Comparison of ENCODE assay signal across 17 cellular contexts in genomic region chr16:13912891-13913290, GRCh38. TPM values are rescaled to one million over a fixed set of nuclear protein-coding genes. Genes with fewer than 3 reads are reported as not detected.
DNase-seq lines count a peak whose midpoint lies in the region; ATAC-seq, FAIRE-seq and TF ChIP-seq lines count a peak whose summit lies in the region.
"Had no signal": no experiment of that assay in that cellular context is flagged by ENCODE, and none has a peak within 500 bp of the region (broad histone marks: within the 10 kb centered on the region; RNA-seq: fewer than 3 reads in every experiment).

No MANE protein-coding gene starts in this region.

- TF ChIP-seq EP300 in HepG2 (IDR thresholded peaks at IDR 0.05; ENCODE audit: low read depth in 2 of 2, low read length in 2 of 2) (no peak), HepG2 (CRISPR knock-in tag; IDR thresholded peaks at IDR 0.05; ENCODE audit: borderline replicate concordance) (no peak)

- H3K4me3 Mint-ChIP-seq in memory B cell: no peak overlapping the region
- H3K4me3 Mint-ChIP-seq: CD4-positive, alpha-beta memory T cell; GM23338; H9; HFFc6 had no signal

- H3K4me1 Mint-ChIP-seq in memory B cell: peaks cover 4% of the 10 kb centered on the region
- H3K4me1 Mint-ChIP-seq: CD4-positive, alpha-beta memory T cell had no signal

- H3K27ac ChIP-seq in HEK293 (ENCODE audit: extremely low read depth, low read depth, low read length): no peak overlapping the region
- H3K27ac ChIP-seq in KMS-11: peak overlapping the region; percentile 37; the same call in 1 of the 2 replicates
- H3K27ac ChIP-seq in HepG2 (ENCODE audit: extremely low read length, insufficient read depth, low read length): no peak overlapping the region

- 53% methylated on average over 1 of the region's 1 CpG for WGBS in HepG2 (ENCODE audit: low lambda C conversion rate)

- H3K27me3 ChIP-seq in KMS-11 (ENCODE audit: insufficient read depth, low read depth): no peaks in the 10 kb centered on the region
- H3K27me3 ChIP-seq in HepG2 (ENCODE audit: control insufficient read depth in 1 of 2, insufficient read depth in 2 of 2, low read length in 2 of 2): no peaks in the 10 kb centered on the region

- FAIRE-seq in HepG2 (lab: Jason Lieb, UNC): no peak
- FAIRE-seq: G401.6, GM19239 had no signal

- intact Hi-C loops in HepG2 (cut with micrococcal nuclease; ENCODE audit: unreplicated experiment): no loop called here

- TF ChIP-seq RAD21 in HepG2 (CRISPR knock-in tag; IDR thresholded peaks at IDR 0.05): no peak

- no peak overlapping the region for H3K27ac Mint-ChIP-seq in memory B cell
- H3K27ac Mint-ChIP-seq: CD4-positive, alpha-beta memory T cell; GM23338; HFFc6 had no signal

- H4K20me1 ChIP-seq in KMS-11 (ENCODE audit: insufficient read depth) (no peaks in the 10 kb centered on the region), HepG2 (ENCODE audit: insufficient read depth, low read length) (no peaks in the 10 kb centered on the region)

- TF ChIP-seq CTCF in HEK293 (tag by site-specific recombination; IDR thresholded peaks at IDR 0.05): no peak
- no peak for TF ChIP-seq CTCF in KMS-11 (conservative IDR thresholded peaks at IDR 0.05; ENCODE audit: low read depth, low read length)
- no peak for TF ChIP-seq CTCF in HepG2 (CRISPR knock-in tag; IDR thresholded peaks at IDR 0.05)
- no peak for TF ChIP-seq CTCF in foreskin fibroblast (IDR thresholded peaks at IDR 0.05; ENCODE audit: low read depth, low read length)

- in situ Hi-C loops in HepG2 (cut with HindIII; ENCODE audit: extremely low pct_ligation_motif_present, low pct_unique_long_range_greater_than_20kb): no loop called here

- no peak for DNase-seq in HepG2 (ENCODE audit: low spot score)
- DNase-seq in memory B cell (ENCODE audit: low spot score in 2 of 2): no peak
- no peak for DNase-seq in foreskin fibroblast
- DNase-seq: C1 segment of cervical spinal cord; CD4-positive, alpha-beta memory T cell; COR-L47; DMS153; DND-41; H9; HFFc6 had no signal

- no peaks in the 10 kb centered on the region for H3K36me3 Mint-ChIP-seq in memory B cell
- H3K36me3 Mint-ChIP-seq: CD4-positive, alpha-beta memory T cell had no signal

- H3K79me2 ChIP-seq in KMS-11 (ENCODE audit: insufficient read depth, low read depth) (no peaks in the 10 kb centered on the region), HepG2 (ENCODE audit: insufficient read depth, low read length) (no peaks in the 10 kb centered on the region)

- H3K4me1 ChIP-seq in HEK293 (ENCODE audit: control insufficient read depth, insufficient read depth, low read length): no peaks in the 10 kb centered on the region
- H3K4me1 ChIP-seq in KMS-11 (ENCODE audit: low read depth, poor library complexity, severe bottlenecking): peaks cover 97% of the 10 kb centered on the region
- peaks cover 52% of the 10 kb centered on the region for H3K4me1 ChIP-seq in HepG2 (ENCODE audit: insufficient read depth, low read length)

- H2AFZ ChIP-seq in KMS-11 (ENCODE audit: low read depth): no peak overlapping the region
- no peak overlapping the region for H2AFZ ChIP-seq in HepG2 (ENCODE audit: low read length)
- H2AFZ ChIP-seq: GM23338 had no signal

- POLR2A ChIA-PET in HEK293 (lab: Yijun Ruan, JAX) (no interaction called here), HepG2 (lab: Yijun Ruan, JAX) (no interaction called here)

- no peak for ATAC-seq in HepG2
- peak; percentile 43 for ATAC-seq in memory B cell (ENCODE audit: low read depth)
- ATAC-seq in GM19324 (IDR thresholded peaks at IDR 0.05; ENCODE audit: low FRiP score, unreplicated experiment): no peak
- ATAC-seq: GM23338, HCT116 had no signal

- no peak for TF ChIP-seq POLR2A in HepG2 (IDR thresholded peaks at IDR 0.05; ENCODE audit: insufficient read depth in 1 of 2, low read depth in 2 of 2, low read length in 2 of 2)

- H3K36me3 ChIP-seq in HEK293 (ENCODE audit: control insufficient read depth in 2 of 2, insufficient read depth in 1 of 2, low read length in 2 of 2) (no peaks in the 10 kb centered on the region), KMS-11 (ENCODE audit: insufficient read depth) (no peaks in the 10 kb centered on the region), HepG2 (replicated peaks in 1 of 2; ENCODE audit: control insufficient read depth in 1 of 2, insufficient read depth in 2 of 2, low read length in 2 of 2) (no peaks in the 10 kb centered on the region)

- no TSS peak for BruUV-seq in HepG2 (replicated peaks; lab: Mats Ljungman, UMichigan)

- H3K9ac ChIP-seq in KMS-11: no peak overlapping the region
- no peak overlapping the region for H3K9ac ChIP-seq in HepG2 (ENCODE audit: insufficient read depth, low read depth, low read length)

- H3K4me3 ChIP-seq in HEK293 (ENCODE audit: low read depth, low read length): no peak overlapping the region
- H3K4me3 ChIP-seq in KMS-11 (IDR thresholded peaks at IDR 0.05; ENCODE audit: insufficient read depth, low read depth, low read length): no peak overlapping the region
- peak overlapping the region in 1 of 3 experiments; percentile 5; a peak in 1 of 6 replicates for H3K4me3 ChIP-seq in HepG2 (replicated peaks in 1 of 3; ENCODE audit: insufficient read depth in 1 of 3, low read depth in 2 of 3, low read length in 3 of 3)
- no peak overlapping the region for H3K4me3 ChIP-seq in foreskin fibroblast (ENCODE audit: low read depth in 1 of 2, low read length in 2 of 2)
- H3K4me3 ChIP-seq: GM23338 had no signal

- no peaks in the 10 kb centered on the region for H3K9me3 ChIP-seq in HEK293 (ENCODE audit: control insufficient read depth, insufficient read depth, low read depth, low read length)
- peaks cover 8% of the 10 kb centered on the region for H3K9me3 ChIP-seq in HepG2 (ENCODE audit: low read length)

- H3K9me3 Mint-ChIP-seq in memory B cell: peaks cover 2% of the 10 kb centered on the region

- CTCF ChIA-PET in HEK293 (lab: Yijun Ruan, JAX) (no interaction called here), HepG2 (lab: Yijun Ruan, JAX; ENCODE audit: low intra/inter-chr PET ratio, low total read pairs) (no interaction called here)

- H3K4me2 ChIP-seq in KMS-11 (peak overlapping the region; percentile 91), HepG2 (ENCODE audit: low read depth, low read length) (peak overlapping the region; percentile 58)
- H3K4me2 ChIP-seq: GM23338 had no signal

- peaks cover 12% of the 10 kb centered on the region for H3K27me3 Mint-ChIP-seq in memory B cell

TF ChIP-seq in HEK293, 187 proteins besides CTCF, POLR2A, EP300 and RAD21:
- TF ChIP-seq ZNF335 (tag by site-specific recombination; conservative IDR thresholded peaks at IDR 0.05) (no peak), SCRT2 (tag by site-specific recombination; IDR thresholded peaks at IDR 0.05) (peak; percentile 78), ZBTB8A (tag by site-specific recombination; IDR thresholded peaks at IDR 0.05) (no peak)
TF ChIP-seq in HEK293: peak in this region for 1.

RNA-seq across cellular contexts. Expression of gene ERCC4, which starts 7.1 kb away (rescaled TPM):
- 15.2 and 27.9 TPM in 2 replicates for total RNA-seq in HepG2 (2016; rRNA removed; fragmentation: Illumina TruSeq; extraction: Trizol)
- 15.7 and 17.8 TPM in 2 replicates for total RNA-seq in HepG2 (2016; cell fraction: cytosol; rRNA removed; fragmentation: Illumina TruSeq; extraction: Trizol; ENCODE audit: low read depth)
- 15.2 and 33.1 TPM in 2 replicates for total RNA-seq in HepG2 (2016; cell fraction: insoluble cytoplasmic fraction; rRNA removed; fragmentation: Illumina TruSeq; extraction: Trizol)
- total RNA-seq in HepG2 (2016; cell fraction: membrane; rRNA removed; fragmentation: Illumina TruSeq; extraction: Trizol): 5.6 and 5.8 TPM in 2 replicates
- 13.3 and 14.1 TPM in 2 replicates for total RNA-seq in HepG2 (2016; cell fraction: nucleus; rRNA removed; fragmentation: Illumina TruSeq; extraction: Trizol)
- 5.4 and 5.7 TPM in 2 replicates for polyA plus RNA-seq in HepG2 (2011; rRNA removed)
- 1.7 and 2.7 TPM in 2 replicates for polyA plus RNA-seq in HepG2 (2011; cell fraction: cytosol; rRNA removed)
- polyA plus RNA-seq in HepG2 (2011; cell fraction: nucleus; rRNA removed): 3.0 and 4.3 TPM in 2 replicates
- polyA plus RNA-seq in HepG2 (2012): 6.4 and 8.2 TPM in 2 replicates
- 0.23 and 0.35 TPM in 2 replicates for polyA plus RNA-seq in HepG2 (2016; cell fraction: cytosol; fragmentation: Illumina TruSeq; extraction: Trizol; ENCODE audit: low read depth)
- 8.7 and 9.8 TPM in 2 replicates for polyA plus RNA-seq in HepG2 (2016; cell fraction: insoluble cytoplasmic fraction; fragmentation: Illumina TruSeq; extraction: Trizol; ENCODE audit: low read depth)
- polyA plus RNA-seq in HepG2 (2016; cell fraction: membrane; fragmentation: Illumina TruSeq; extraction: Trizol; ENCODE audit: low read depth): 0.58 and 0.98 TPM in 2 replicates
- 8.7 and 13.2 TPM in 2 replicates for polyA plus RNA-seq in HepG2 (2016; cell fraction: nucleus; fragmentation: Illumina TruSeq; extraction: Trizol; ENCODE audit: insufficient read depth, low read depth)
- 26.2 and 26.7 TPM in 2 replicates for polyA minus RNA-seq in HepG2 (2011; rRNA and poly(A)+ RNA removed; ENCODE audit: low replicate concordance)
- 19.2 and 21.1 TPM in 2 replicates for polyA minus RNA-seq in HepG2 (2011; cell fraction: cytosol; rRNA and poly(A)+ RNA removed)
- polyA minus RNA-seq in HepG2 (2011; cell fraction: nucleus; rRNA and poly(A)+ RNA removed): 15.1 and 21.3 TPM in 2 replicates
